1 cellular context compared by ENCODE assay signal in genomic region chr4:36187723-36188333, GRCh38.
TF ChIP-seq lines count a peak whose summit lies in the region.

No MANE protein-coding gene starts in this region.

TF ChIP-seq in WTC11, 78 proteins besides CTCF, POLR2A, EP300 and RAD21 (continued from another document):
- TF ChIP-seq PRDM15 (CRISPR knock-in tag; IDR thresholded peaks at IDR 0.05) (no peak), TP53 (CRISPR knock-in tag; IDR thresholded peaks at IDR 0.05) (no peak), ZNF532 (CRISPR knock-in tag; IDR thresholded peaks at IDR 0.05; ENCODE audit: borderline replicate concordance) (no peak), TCF7 (CRISPR knock-in tag; IDR thresholded peaks at IDR 0.05; ENCODE audit: low read depth) (no peak), CREB1 (CRISPR knock-in tag; IDR thresholded peaks at IDR 0.05) (no peak), E2F4 (CRISPR knock-in tag; IDR thresholded peaks at IDR 0.05; ENCODE audit: borderline replicate concordance, low read depth) (no peak), OVOL2 (CRISPR knock-in tag; IDR thresholded peaks at IDR 0.05; ENCODE audit: borderline replicate concordance) (no peak), TEAD4 (CRISPR knock-in tag; IDR thresholded peaks at IDR 0.05) (no peak), MXD4 (CRISPR knock-in tag; IDR thresholded peaks at IDR 0.05; ENCODE audit: borderline replicate concordance) (no peak), KAT7 (CRISPR knock-in tag; IDR thresholded peaks at IDR 0.05; ENCODE audit: borderline replicate concordance) (no peak), ESRRA (CRISPR knock-in tag; IDR thresholded peaks at IDR 0.05; ENCODE audit: borderline replicate concordance) (no peak), E2F1 (CRISPR knock-in tag; IDR thresholded peaks at IDR 0.05) (no peak), PRRX2 (CRISPR knock-in tag; IDR thresholded peaks at IDR 0.05) (no peak), ETV6 (CRISPR knock-in tag; IDR thresholded peaks at IDR 0.05) (no peak)
